Comparison of ENCODE assay signal across 2 cellular contexts in the genomic region with DNA sequence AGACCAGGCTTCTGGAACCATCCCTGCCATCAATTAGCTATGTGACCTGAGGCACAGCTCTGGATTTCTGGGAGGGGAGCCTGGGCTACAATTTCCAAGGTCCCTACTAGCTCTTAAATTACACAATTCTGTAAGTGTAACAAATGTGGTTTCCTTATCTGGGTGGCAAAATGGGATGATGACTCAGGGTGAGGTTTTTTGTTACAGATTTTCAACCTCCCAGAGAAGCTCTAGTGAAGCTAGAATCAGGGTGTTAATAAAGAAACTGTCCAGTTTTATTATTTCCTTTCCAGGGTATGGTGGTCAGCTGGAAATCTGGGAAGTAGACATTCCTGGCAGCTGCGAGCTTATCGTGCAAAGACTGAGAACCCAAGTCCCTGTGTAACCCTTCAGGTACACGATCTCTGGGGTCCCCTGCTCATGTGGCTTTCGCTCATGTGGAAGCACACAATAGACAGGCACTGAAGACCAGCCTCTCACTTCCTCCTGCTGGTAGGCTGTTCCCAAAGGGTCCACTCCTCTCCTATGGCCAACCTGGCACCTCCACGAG.
TF ChIP-seq lines count a peak whose summit lies in the region.

No MANE protein-coding gene starts in this region.

TF ChIP-seq in liver, 16 proteins besides CTCF, POLR2A, EP300 and RAD21:
- TF ChIP-seq EGR1 (IDR thresholded peaks at IDR 0.05; ENCODE audit: low read depth in 2 of 2) (no peak), SP1 (IDR thresholded peaks at IDR 0.05) (no peak), ZBTB33 (IDR thresholded peaks at IDR 0.05) (no peak), RXRA (IDR thresholded peaks at IDR 0.05) (no peak), FOXA2 (IDR thresholded peaks at IDR 0.05) (no peak), HNF4G (IDR thresholded peaks at IDR 0.05) (no peak), HNF4A (conservative IDR thresholded peaks at IDR 0.05) (no peak), MAX (IDR thresholded peaks at IDR 0.05) (no peak)
- TF ChIP-seq, protein P1, sequence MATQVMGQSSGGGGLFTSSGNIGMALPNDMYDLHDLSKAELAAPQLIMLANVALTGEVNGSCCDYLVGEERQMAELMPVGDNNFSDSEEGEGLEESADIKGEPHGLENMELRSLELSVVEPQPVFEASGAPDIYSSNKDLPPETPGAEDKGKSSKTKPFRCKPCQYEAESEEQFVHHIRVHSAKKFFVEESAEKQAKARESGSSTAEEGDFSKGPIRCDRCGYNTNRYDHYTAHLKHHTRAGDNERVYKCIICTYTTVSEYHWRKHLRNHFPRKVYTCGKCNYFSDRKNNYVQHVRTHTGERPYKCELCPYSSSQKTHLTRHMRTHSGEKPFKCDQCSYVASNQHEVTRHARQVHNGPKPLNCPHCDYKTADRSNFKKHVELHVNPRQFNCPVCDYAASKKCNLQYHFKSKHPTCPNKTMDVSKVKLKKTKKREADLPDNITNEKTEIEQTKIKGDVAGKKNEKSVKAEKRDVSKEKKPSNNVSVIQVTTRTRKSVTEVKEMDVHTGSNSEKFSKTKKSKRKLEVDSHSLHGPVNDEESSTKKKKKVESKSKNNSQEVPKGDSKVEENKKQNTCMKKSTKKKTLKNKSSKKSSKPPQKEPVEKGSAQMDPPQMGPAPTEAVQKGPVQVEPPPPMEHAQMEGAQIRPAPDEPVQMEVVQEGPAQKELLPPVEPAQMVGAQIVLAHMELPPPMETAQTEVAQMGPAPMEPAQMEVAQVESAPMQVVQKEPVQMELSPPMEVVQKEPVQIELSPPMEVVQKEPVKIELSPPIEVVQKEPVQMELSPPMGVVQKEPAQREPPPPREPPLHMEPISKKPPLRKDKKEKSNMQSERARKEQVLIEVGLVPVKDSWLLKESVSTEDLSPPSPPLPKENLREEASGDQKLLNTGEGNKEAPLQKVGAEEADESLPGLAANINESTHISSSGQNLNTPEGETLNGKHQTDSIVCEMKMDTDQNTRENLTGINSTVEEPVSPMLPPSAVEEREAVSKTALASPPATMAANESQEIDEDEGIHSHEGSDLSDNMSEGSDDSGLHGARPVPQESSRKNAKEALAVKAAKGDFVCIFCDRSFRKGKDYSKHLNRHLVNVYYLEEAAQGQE (IDR thresholded peaks at IDR 0.05): no peak

TF ChIP-seq in HepG2, 621 proteins besides CTCF, POLR2A, EP300 and RAD21:
- TF ChIP-seq KDM5B (CRISPR knock-in tag; IDR thresholded peaks at IDR 0.05; ENCODE audit: borderline replicate concordance): no peak
- no peak for TF ChIP-seq RELA (CRISPR knock-in tag; IDR thresholded peaks at IDR 0.05)
- TF ChIP-seq ATF1 (CRISPR knock-in tag; IDR thresholded peaks at IDR 0.05): no peak
- TF ChIP-seq ZNF230 (CRISPR knock-in tag; IDR thresholded peaks at IDR 0.05): no peak
- TF ChIP-seq GATA4 (IDR thresholded peaks at IDR 0.05; ENCODE audit: borderline replicate concordance, low read depth): no peak
- no peak for TF ChIP-seq E2F5 (CRISPR knock-in tag; conservative IDR thresholded peaks at IDR 0.05)
- TF ChIP-seq ZNF816 (CRISPR knock-in tag; IDR thresholded peaks at IDR 0.05; ENCODE audit: borderline replicate concordance): no peak
- TF ChIP-seq ZHX2 (IDR thresholded peaks at IDR 0.05; ENCODE audit: low read depth): no peak
- TF ChIP-seq ZHX2 (CRISPR knock-in tag; IDR thresholded peaks at IDR 0.05; ENCODE audit: borderline replicate concordance): no peak
- no peak for TF ChIP-seq ZBTB3 (CRISPR knock-in tag; IDR thresholded peaks at IDR 0.05; ENCODE audit: borderline replicate concordance, low read depth)
- no peak for TF ChIP-seq ZNF274 (CRISPR knock-in tag; IDR thresholded peaks at IDR 0.05)
- TF ChIP-seq, protein P2, sequence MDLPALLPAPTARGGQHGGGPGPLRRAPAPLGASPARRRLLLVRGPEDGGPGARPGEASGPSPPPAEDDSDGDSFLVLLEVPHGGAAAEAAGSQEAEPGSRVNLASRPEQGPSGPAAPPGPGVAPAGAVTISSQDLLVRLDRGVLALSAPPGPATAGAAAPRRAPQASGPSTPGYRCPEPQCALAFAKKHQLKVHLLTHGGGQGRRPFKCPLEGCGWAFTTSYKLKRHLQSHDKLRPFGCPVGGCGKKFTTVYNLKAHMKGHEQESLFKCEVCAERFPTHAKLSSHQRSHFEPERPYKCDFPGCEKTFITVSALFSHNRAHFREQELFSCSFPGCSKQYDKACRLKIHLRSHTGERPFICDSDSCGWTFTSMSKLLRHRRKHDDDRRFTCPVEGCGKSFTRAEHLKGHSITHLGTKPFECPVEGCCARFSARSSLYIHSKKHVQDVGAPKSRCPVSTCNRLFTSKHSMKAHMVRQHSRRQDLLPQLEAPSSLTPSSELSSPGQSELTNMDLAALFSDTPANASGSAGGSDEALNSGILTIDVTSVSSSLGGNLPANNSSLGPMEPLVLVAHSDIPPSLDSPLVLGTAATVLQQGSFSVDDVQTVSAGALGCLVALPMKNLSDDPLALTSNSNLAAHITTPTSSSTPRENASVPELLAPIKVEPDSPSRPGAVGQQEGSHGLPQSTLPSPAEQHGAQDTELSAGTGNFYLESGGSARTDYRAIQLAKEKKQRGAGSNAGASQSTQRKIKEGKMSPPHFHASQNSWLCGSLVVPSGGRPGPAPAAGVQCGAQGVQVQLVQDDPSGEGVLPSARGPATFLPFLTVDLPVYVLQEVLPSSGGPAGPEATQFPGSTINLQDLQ (CRISPR knock-in tag; IDR thresholded peaks at IDR 0.05): no peak
